In genomic region chr17:61717352-61717751, GRCh38 we compare ENCODE assay signal across 11 cellular contexts.
"Had no signal": no experiment of that assay in that cellular context is flagged by ENCODE, and none has a peak within 500 bp of the region (broad histone marks: within the 10 kb centered on the region; RNA-seq: fewer than 3 reads in every experiment).

No MANE protein-coding gene starts in this region.

- ATAC-seq: GM23338, HCT116 had no signal

- DNase-seq: GM23248, GOT3, H7, H9, HCEC 1CT, HFFc6 had no signal

- H3K4me3 ChIP-seq: GM23248, GM23338, HAP-1 had no signal

- H3K9ac ChIP-seq: GM23248 had no signal

- H3K27ac ChIP-seq: GM23248 had no signal

- FAIRE-seq: H1, H54 had no signal

- H3K4me1 ChIP-seq: HAP-1 had no signal

- H2AFZ ChIP-seq: GM23248, GM23338 had no signal

- H3K4me2 ChIP-seq: GM23338 had no signal
